In the genomic region with DNA sequence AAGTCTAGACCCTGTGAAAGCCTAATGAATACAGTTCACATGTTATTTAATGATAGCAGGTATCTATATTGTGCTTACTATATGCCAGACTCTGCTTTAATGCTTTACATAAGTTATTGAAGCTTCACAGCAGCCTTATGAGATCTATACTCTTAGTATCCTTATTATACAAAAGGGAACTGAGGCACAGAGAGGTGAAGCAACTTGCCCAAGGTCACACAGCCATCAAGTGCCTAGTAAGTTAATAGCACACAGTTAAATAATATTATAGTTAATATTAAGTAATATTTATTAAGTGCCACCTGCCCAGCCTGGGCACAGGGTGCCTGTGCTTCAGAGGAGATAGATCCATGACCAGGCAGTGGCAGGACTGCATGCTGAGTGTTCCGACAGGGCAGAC, we compare ENCODE assay signal across 37 cellular contexts.
"Had no signal": no experiment of that assay in that cellular context is flagged by ENCODE, and none has a peak within 500 bp of the region (broad histone marks: within the 10 kb centered on the region; RNA-seq: fewer than 3 reads in every experiment).

No MANE protein-coding gene starts in this region.

- H3K27ac Mint-ChIP-seq: activated B cell treated with CpG ODN at 0.5 μM for 24 hours; activated CD4-positive, alpha-beta memory T cell treated with anti-CD3 and anti-CD28 coated beads for 36 hours; activated CD4-positive, alpha-beta T cell treated with anti-CD3 and anti-CD28 coated beads, Interleukin-2, amount 10 ng/mL, durations not matched to agents 24 days and 14 days; activated CD8-positive, alpha-beta T cell treated with anti-CD3 and anti-CD28 coated beads for 36 hours; activated naive CD4-positive, alpha-beta T cell treated with anti-CD3 and anti-CD28 coated beads for 36 hours; activated naive CD4-positive, alpha-beta T cell treated with anti-CD3 and anti-CD28 coated beads, Interleukin-2, amount 50 U/mL, for 72 hours; activated naive CD8-positive, alpha-beta T cell treated with anti-CD3 and anti-CD28 coated beads for 36 hours; activated T-cell treated with anti-CD3 and anti-CD28 coated beads, Interleukin-2, amount 50 U/mL, for 72 hours; activated T-helper 1 cell treated with anti-CD3 and anti-CD28 coated beads, Interleukin-12 subunit alpha, Interleukin-12 subunit beta, Interleukin-2, Interleukin-4 antibody, amounts not matched to agents 30 ng/mL and 10 ng/mL and 1 ng/mL, durations not matched to agents 14 hours and 24 hours and 36 hours; activated T-helper 17 cell treated with anti-CD3 and anti-CD28 coated beads, Interleukin-2, amount 50 U/mL, for 72 hours; T-cell; T-helper 1 cell treated with Interleukin-12 subunit alpha and Interleukin-12 subunit beta and Interleukin-4 antibody, amounts not matched to agents 30 μg/mL and 1 μg/mL, for 36 hours; T-helper 2 cell treated with Interferon-gamma antibody and Interleukin-4, amounts not matched to agents 5 μg/mL and 100 μg/mL, for 36 hours had no signal

- ATAC-seq: activated CD8-positive, alpha-beta T cell treated with anti-CD3 and anti-CD28 coated beads for 36 hours; activated naive CD4-positive, alpha-beta T cell treated with anti-CD3 and anti-CD28 coated beads, Interleukin-2, amount 50 U/mL, for 72 hours; activated T-cell treated with anti-CD3 and anti-CD28 coated beads, Interleukin-2, amount 50 U/mL, for 4 hours; activated T-cell treated with anti-CD3 and anti-CD28 coated beads, Interleukin-2, amount 50 U/mL, for 72 hours; activated T-helper 17 cell treated with anti-CD3 and anti-CD28 coated beads, Interleukin-2, amount 50 U/mL, for 72 hours; body of pancreas; T-cell had no signal

- H3K36me3 ChIP-seq: adrenal gland, brain microvascular endothelial cell, breast epithelium had no signal

- H3K4me3 Mint-ChIP-seq: activated B cell treated with CpG ODN at 0.5 μM for 24 hours; activated CD4-positive, alpha-beta memory T cell treated with anti-CD3 and anti-CD28 coated beads for 36 hours; activated CD4-positive, alpha-beta T cell treated with anti-CD3 and anti-CD28 coated beads, Interleukin-2, amount 10 ng/mL, durations not matched to agents 24 days and 14 days; activated CD8-positive, alpha-beta T cell treated with anti-CD3 and anti-CD28 coated beads for 36 hours; activated naive CD4-positive, alpha-beta T cell treated with anti-CD3 and anti-CD28 coated beads for 36 hours; activated naive CD8-positive, alpha-beta T cell treated with anti-CD3 and anti-CD28 coated beads for 36 hours; activated T-cell treated with anti-CD3 and anti-CD28 coated beads, Interleukin-2, amount 50 U/mL, for 4 hours; activated T-cell treated with anti-CD3 and anti-CD28 coated beads, Interleukin-2, amount 50 U/mL, for 72 hours; activated T-helper 1 cell treated with anti-CD3 and anti-CD28 coated beads, Interleukin-12 subunit alpha, Interleukin-12 subunit beta, Interleukin-2, Interleukin-4 antibody, amounts not matched to agents 30 ng/mL and 10 ng/mL and 1 ng/mL, durations not matched to agents 14 hours and 24 hours and 36 hours; activated T-helper 17 cell treated with anti-CD3 and anti-CD28 coated beads, Interleukin-2, amount 50 U/mL, for 72 hours; T-cell; T-helper 1 cell treated with Interleukin-12 subunit alpha and Interleukin-12 subunit beta and Interleukin-4 antibody, amounts not matched to agents 30 μg/mL and 1 μg/mL, for 36 hours; T-helper 2 cell treated with Interferon-gamma antibody and Interleukin-4, amounts not matched to agents 5 μg/mL and 100 μg/mL, for 36 hours had no signal

- H3K9me3 ChIP-seq: adrenal gland, body of pancreas, breast epithelium had no signal

- DNase-seq: activated B cell treated with CpG ODN at 0.5 μM for 24 hours; activated CD4-positive, alpha-beta memory T cell treated with anti-CD3 and anti-CD28 coated beads for 36 hours; activated CD4-positive, alpha-beta T cell treated with anti-CD3 and anti-CD28 coated beads for 4 hours; activated CD4-positive, alpha-beta T cell treated with anti-CD3 and anti-CD28 coated beads, Interleukin-2, amount 10 ng/mL, durations not matched to agents 24 days and 14 days; activated CD4-positive, alpha-beta T cell treated with anti-CD3 and anti-CD28 coated beads, Interleukin-2, amount 50 U/mL, for 1 hour; activated CD4-positive, alpha-beta T cell treated with anti-CD3 and anti-CD28 coated beads, Interleukin-2, amount 50 U/mL, for 4 hours; activated CD4-positive, CD25-positive, alpha-beta regulatory T cell treated with anti-CD3 and anti-CD28 coated beads, Interleukin-2, amount 50 U/mL, for 72 hours; activated CD8-positive, alpha-beta memory T cell treated with anti-CD3 and anti-CD28 coated beads, Interleukin-2, amount 50 U/mL, for 4 hours; activated CD8-positive, alpha-beta T cell treated with anti-CD3 and anti-CD28 coated beads for 36 hours; activated effector memory CD4-positive, alpha-beta T cell treated with anti-CD3 and anti-CD28 coated beads, Interleukin-2, amount 50 U/mL, for 16 hours; activated gamma-delta T cell treated with Interleukin-2 at 50 U/mL for 16 hours; activated naive CD4-positive, alpha-beta T cell; activated naive CD4-positive, alpha-beta T cell treated with anti-CD3 and anti-CD28 coated beads for 36 hours; activated naive CD4-positive, alpha-beta T cell treated with anti-CD3 and anti-CD28 coated beads, Interleukin-2, amount 50 U/mL, for 16 hours; activated naive CD8-positive, alpha-beta T cell treated with anti-CD3 and anti-CD28 coated beads for 36 hours; activated T-cell treated with anti-CD3 and anti-CD28 coated beads for 4 hours; activated T-cell treated with anti-CD3 and anti-CD28 coated beads, Interleukin-2, amount 50 U/mL, for 1 hour; activated T-cell treated with anti-CD3 and anti-CD28 coated beads, Interleukin-2, amount 50 U/mL, for 4 hours; activated T-cell treated with anti-CD3 and anti-CD28 coated beads, Interleukin-2, amount 50 U/mL, for 72 hours; adrenal gland; amniotic stem cell; aorta; body of pancreas; brain microvascular endothelial cell; central memory CD4-positive, alpha-beta T cell; T-cell; T-helper 2 cell; T-helper 9 cell had no signal

- H3K27ac ChIP-seq: adrenal gland, body of pancreas, brain microvascular endothelial cell, breast epithelium, VCaP had no signal

- H3K4me1 ChIP-seq: adrenal gland, body of pancreas, breast epithelium had no signal

- H3K4me1 Mint-ChIP-seq: activated CD4-positive, alpha-beta T cell treated with anti-CD3 and anti-CD28 coated beads, Interleukin-2, amount 10 ng/mL, durations not matched to agents 24 days and 14 days; activated naive CD8-positive, alpha-beta T cell treated with anti-CD3 and anti-CD28 coated beads for 36 hours had no signal

- FAIRE-seq: astrocyte, TTC549 had no signal

- H3K27me3 ChIP-seq: adrenal gland, body of pancreas, breast epithelium had no signal

- H3K4me3 ChIP-seq: adrenal gland, body of pancreas, breast epithelium had no signal

- H3K27me3 Mint-ChIP-seq: activated B cell treated with CpG ODN at 0.5 μM for 24 hours; activated CD4-positive, alpha-beta memory T cell treated with anti-CD3 and anti-CD28 coated beads for 36 hours; activated CD8-positive, alpha-beta T cell treated with anti-CD3 and anti-CD28 coated beads for 36 hours; activated T-helper 17 cell treated with anti-CD3 and anti-CD28 coated beads, Interleukin-2, amount 50 U/mL, for 72 hours; T-cell had no signal

- H3K9me3 Mint-ChIP-seq: activated naive CD4-positive, alpha-beta T cell treated with anti-CD3 and anti-CD28 coated beads, Interleukin-2, amount 50 U/mL, for 72 hours; activated T-cell treated with anti-CD3 and anti-CD28 coated beads, Interleukin-2, amount 50 U/mL, for 72 hours; T-helper 2 cell treated with Interferon-gamma antibody and Interleukin-4, amounts not matched to agents 5 μg/mL and 100 μg/mL, for 36 hours had no signal
